ENCODE assay signal across 18 cellular contexts in the genomic region with DNA sequence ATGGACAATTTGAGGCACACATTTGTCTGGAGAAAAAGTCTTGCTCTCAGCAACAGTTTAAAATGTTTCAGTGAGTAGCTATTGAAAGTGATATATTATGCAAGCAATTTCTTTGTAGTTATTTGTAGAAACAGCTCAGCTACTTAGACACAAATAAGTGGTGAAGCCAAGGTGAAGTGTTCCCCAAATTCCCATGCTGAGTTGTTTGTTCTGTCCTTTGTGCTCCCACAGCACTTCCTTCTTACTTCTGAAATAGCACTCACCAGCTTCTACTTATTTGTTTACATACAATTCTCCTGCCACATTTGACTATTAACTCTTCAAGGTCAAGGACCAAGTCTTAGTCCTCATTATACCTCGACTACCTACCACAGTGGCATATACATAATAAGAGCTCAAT.
A peak's percentile ranks its signal among the peaks of the same experiment; 100 is the strongest.
DNase-seq lines count a peak whose midpoint lies in the region; ATAC-seq and TF ChIP-seq lines count a peak whose summit lies in the region.
"Had no signal": no experiment of that assay in that cellular context is flagged by ENCODE, and none has a peak within 500 bp of the region (broad histone marks: within the 10 kb centered on the region; RNA-seq: fewer than 3 reads in every experiment).

No MANE protein-coding gene starts in this region.

- H3K4me3 Mint-ChIP-seq in GM23338, result no peak overlapping the region
- H3K4me3 Mint-ChIP-seq: B cell; CD4-positive, alpha-beta T cell; CD8-positive, alpha-beta T cell had no signal

- no peak overlapping the region for H3K27ac ChIP-seq in GM23338 (ENCODE audit: low read depth)
- H3K27ac ChIP-seq in left lung, result no peak overlapping the region
- peak overlapping the region; percentile 7 for H3K27ac ChIP-seq in subcutaneous abdominal adipose tissue (ENCODE audit: low read depth, low read length)
- no peak overlapping the region for H3K27ac ChIP-seq in RWPE1
- H3K27ac ChIP-seq: 22Rv1; A549; BLaER1 treated with 17β-estradiol and CSF1 and Interleukin-3, amounts not matched to agents 10 nM and 100 nM; C4-2B had no signal

- in situ Hi-C loops in KBM-7 (cut with MboI; ENCODE audit: low pct_unique_long_range_greater_than_20kb, low sequenced_read_pairs), result no loop called here

- intact Hi-C loops in left lung (cut with DNase I), result no loop called here

- no peak for ATAC-seq in GM23338
- peak; percentile 89 for ATAC-seq in left lung
- ATAC-seq: A549; CD8-positive, alpha-beta T cell had no signal

- no peak overlapping the region for H3K4me2 ChIP-seq in GM23338
- H3K4me2 ChIP-seq: A549 had no signal

- H3K79me2 ChIP-seq in GM23338 (replicated peaks; ENCODE audit: insufficient read depth), result no peaks in the 10 kb centered on the region

- H3K27me3 Mint-ChIP-seq in GM23338 (ENCODE audit: insufficient read depth, low read depth, poor library complexity), result no peaks in the 10 kb centered on the region
- H3K27me3 Mint-ChIP-seq: B cell; CD4-positive, alpha-beta T cell had no signal

- peaks cover 47% of the 10 kb centered on the region for H3K9me3 Mint-ChIP-seq in GM23338
- H3K9me3 Mint-ChIP-seq: CD4-positive, alpha-beta T cell had no signal

- no peaks in the 10 kb centered on the region for H4K20me1 ChIP-seq in GM23338 (replicated peaks; ENCODE audit: insufficient read depth)
- H4K20me1 ChIP-seq: BLaER1 treated with 17β-estradiol and CSF1 and Interleukin-3, amounts not matched to agents 10 nM and 100 nM had no signal

- DNase-seq in GM23338 (ENCODE audit: low spot score), result no peak
- no peak for DNase-seq in left lung
- DNase-seq in RWPE1 (ENCODE audit: low spot score), result no peak
- DNase-seq in KBM-7, result no peak
- DNase-seq in NCI-H1417 treated with DMSO at 0.1 percent for 48 hours (lab: John Stamatoyannopoulos, UW), result no peak
- DNase-seq: AML-193; Caco-2; Calu3; CD4-positive, alpha-beta T cell; CD8-positive, alpha-beta T cell; DMS79 treated with DMSO at 0.1 percent for 48 hours; GF-D8 had no signal

- H3F3A ChIP-seq in GM23338 (replicated peaks; ENCODE audit: low read depth), result no peaks in the 10 kb centered on the region

- H3K36me3 Mint-ChIP-seq in GM23338 (ENCODE audit: low read depth), result peaks cover 14% of the 10 kb centered on the region
- H3K36me3 Mint-ChIP-seq: CD8-positive, alpha-beta T cell had no signal

- H3K4me1 Mint-ChIP-seq in GM23338, result no peaks in the 10 kb centered on the region; the same call in 2 of the 3 replicates
- H3K4me1 Mint-ChIP-seq: B cell had no signal

- POLR2A ChIA-PET in RWPE1 (lab: Yijun Ruan, JAX; ENCODE audit: low non-redundant PET), result no interaction called here

- H3K4me3 ChIP-seq in GM23338 (no peak overlapping the region), left lung (no peak overlapping the region), subcutaneous abdominal adipose tissue (ENCODE audit: low read depth in 1 of 5, low read length in 5 of 5) (no peak overlapping the region)
- H3K4me3 ChIP-seq: A549; BLaER1 treated with 17β-estradiol and CSF1 and Interleukin-3, amounts not matched to agents 10 nM and 100 nM had no signal

- no peak overlapping the region for H3K9ac ChIP-seq in subcutaneous abdominal adipose tissue (ENCODE audit: low read length in 5 of 5)
- H3K9ac ChIP-seq: BLaER1 treated with 17β-estradiol and CSF1 and Interleukin-3, amounts not matched to agents 10 nM and 100 nM had no signal

- peak overlapping the region; percentile 63 for H2AFZ ChIP-seq in GM23338

- no peak overlapping the region for H3K27ac Mint-ChIP-seq in GM23338
- H3K27ac Mint-ChIP-seq: B cell; CD4-positive, alpha-beta T cell; CD8-positive, alpha-beta T cell had no signal

- peaks cover 29% of the 10 kb centered on the region for H3K9me2 ChIP-seq in GM23338 (ENCODE audit: insufficient read depth)

- CTCF ChIA-PET in RWPE1 (lab: Yijun Ruan, JAX), result no interaction called here

- H3K4me1 ChIP-seq in GM23338 (ENCODE audit: insufficient read depth), result peaks cover 8% of the 10 kb centered on the region; the same call in 1 of the 2 replicates
- H3K4me1 ChIP-seq in left lung, result no peaks in the 10 kb centered on the region
- H3K4me1 ChIP-seq in subcutaneous abdominal adipose tissue (ENCODE audit: control insufficient read depth in 5 of 5, insufficient read depth in 5 of 5, low read length in 5 of 5), result peaks cover 0 to 15% (median 7%) of the 10 kb centered on the region in 5 donors
- H3K4me1 ChIP-seq: A549; BLaER1 treated with 17β-estradiol and CSF1 and Interleukin-3, amounts not matched to agents 10 nM and 100 nM; Caco-2 had no signal

- H3K36me3 ChIP-seq in GM23338 (ENCODE audit: insufficient read depth), result no peaks in the 10 kb centered on the region
- H3K36me3 ChIP-seq in left lung, result no peaks in the 10 kb centered on the region
- H3K36me3 ChIP-seq in subcutaneous abdominal adipose tissue (ENCODE audit: control insufficient read depth in 5 of 5, insufficient read depth in 5 of 5, low read length in 5 of 5), result no peaks in the 10 kb centered on the region
- H3K36me3 ChIP-seq: BLaER1 treated with 17β-estradiol and CSF1 and Interleukin-3, amounts not matched to agents 10 nM and 100 nM had no signal

- H3K27me3 ChIP-seq in GM23338 (ENCODE audit: insufficient read depth) (no peaks in the 10 kb centered on the region), left lung (no peaks in the 10 kb centered on the region), subcutaneous abdominal adipose tissue (ENCODE audit: control insufficient read depth in 5 of 5, insufficient read depth in 4 of 5, low read length in 5 of 5) (no peaks in the 10 kb centered on the region)
- H3K27me3 ChIP-seq: BLaER1 treated with 17β-estradiol and CSF1 and Interleukin-3, amounts not matched to agents 10 nM and 100 nM had no signal

- H3K9me3 ChIP-seq in left lung (peaks cover 0 to 12% of the 10 kb centered on the region in 2 donors), subcutaneous abdominal adipose tissue (ENCODE audit: control insufficient read depth in 5 of 5, low read length in 5 of 5) (peaks cover 0 to 15% (median 6%) of the 10 kb centered on the region in 5 donors)
- H3K9me3 ChIP-seq: A549 had no signal

- TF ChIP-seq CTCF in GM23338 (conservative IDR thresholded peaks at IDR 0.05; ENCODE audit: low read depth in 2 of 2) (no peak), left lung (IDR thresholded peaks at IDR 0.05) (no peak), RWPE1 (conservative IDR thresholded peaks at IDR 0.05; ENCODE audit: low read depth) (no peak)

TF ChIP-seq in GM23338, 12 proteins besides CTCF, POLR2A, EP300 and RAD21 (continues in another document):
- TF ChIP-seq ZNF114 (CRISPR knock-in tag; IDR thresholded peaks at IDR 0.05), result no peak
- TF ChIP-seq, protein P1, sequence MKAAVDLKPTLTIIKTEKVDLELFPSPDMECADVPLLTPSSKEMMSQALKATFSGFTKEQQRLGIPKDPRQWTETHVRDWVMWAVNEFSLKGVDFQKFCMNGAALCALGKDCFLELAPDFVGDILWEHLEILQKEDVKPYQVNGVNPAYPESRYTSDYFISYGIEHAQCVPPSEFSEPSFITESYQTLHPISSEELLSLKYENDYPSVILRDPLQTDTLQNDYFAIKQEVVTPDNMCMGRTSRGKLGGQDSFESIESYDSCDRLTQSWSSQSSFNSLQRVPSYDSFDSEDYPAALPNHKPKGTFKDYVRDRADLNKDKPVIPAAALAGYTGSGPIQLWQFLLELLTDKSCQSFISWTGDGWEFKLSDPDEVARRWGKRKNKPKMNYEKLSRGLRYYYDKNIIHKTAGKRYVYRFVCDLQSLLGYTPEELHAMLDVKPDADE (IDR thresholded peaks at IDR 0.05), result no peak
- TF ChIP-seq STAT1 (IDR thresholded peaks at IDR 0.05; ENCODE audit: unreplicated experiment), result no peak
